In genomic region chr11:65574147-65574962, GRCh38 we compare ENCODE assay signal across 8 cellular contexts. TPM values are rescaled to one million over a fixed set of nuclear protein-coding genes. Genes with fewer than 3 reads are reported as not detected.
DNase-seq lines count a peak whose midpoint lies in the region; ATAC-seq lines count a peak whose summit lies in the region.

No MANE protein-coding gene starts in this region.

- DNase-seq in ELR (ENCODE audit: low read depth): peak; percentile 97
- peak; percentile 96 for DNase-seq in H4 (ENCODE audit: low spot score)
- peak; percentile 97 for DNase-seq in MV-4-11 (lab: John Stamatoyannopoulos, UW)
- DNase-seq in T1000 (lab: John Stamatoyannopoulos, UW): peak; percentile 96
- peak; percentile 98 for DNase-seq in astrocyte of the hippocampus (ENCODE audit: low read depth, low spot score)
- peak in 48 of 51 donors; percentile 35 to 88 (median 66) for DNase-seq in hypothalamus (lab: John Stamatoyannopoulos, UW)
- DNase-seq in sciatic nerve (ENCODE audit: low spot score): peak; percentile 96

- ATAC-seq in sciatic nerve (peak; percentile 68), GM21360 (IDR thresholded peaks at IDR 0.05; ENCODE audit: unreplicated experiment) (no peak)

- intact Hi-C loops in sciatic nerve (cut with DNase I): loop anchor here (5.0 kb wide), 1 partner anchor 33 kb away; no protein-coding TSS in a partner anchor

RNA-seq across cellular contexts. Expression of gene EHBP1L1, which starts 1.5 kb away (rescaled TPM):
- total RNA-seq in H4 (2014; rRNA removed; shearing (Covaris generic)): 27.9 and 40.0 TPM in 2 replicates
- 149 TPM for total RNA-seq in sciatic nerve

RNA-seq across cellular contexts. Expression of gene FAM89B, which starts 2.0 kb away (rescaled TPM):
- total RNA-seq in H4 (2014; rRNA removed; shearing (Covaris generic)): 27.5 and 43.1 TPM in 2 replicates
- total RNA-seq in sciatic nerve: 44.1 TPM

RNA-seq across cellular contexts. Expression of gene ZNRD2, which starts 4.1 kb away (rescaled TPM):
- 73.8 and 80.1 TPM in 2 replicates for total RNA-seq in H4 (2014; rRNA removed; shearing (Covaris generic))
- 23.7 TPM for total RNA-seq in sciatic nerve

RNA-seq across cellular contexts. Expression of gene LTBP3, which starts 16.2 kb away (rescaled TPM):
- 4.2 and 6.3 TPM in 2 replicates for total RNA-seq in H4 (2014; rRNA removed; shearing (Covaris generic))
- total RNA-seq in sciatic nerve: 306 TPM

RNA-seq across cellular contexts. Expression of gene KCNK7, which starts 21.2 kb away (rescaled TPM):
- total RNA-seq in H4 (2014; rRNA removed; shearing (Covaris generic)): not detected in 2 replicates
- 1.5 TPM for total RNA-seq in sciatic nerve
